In the genomic region with DNA sequence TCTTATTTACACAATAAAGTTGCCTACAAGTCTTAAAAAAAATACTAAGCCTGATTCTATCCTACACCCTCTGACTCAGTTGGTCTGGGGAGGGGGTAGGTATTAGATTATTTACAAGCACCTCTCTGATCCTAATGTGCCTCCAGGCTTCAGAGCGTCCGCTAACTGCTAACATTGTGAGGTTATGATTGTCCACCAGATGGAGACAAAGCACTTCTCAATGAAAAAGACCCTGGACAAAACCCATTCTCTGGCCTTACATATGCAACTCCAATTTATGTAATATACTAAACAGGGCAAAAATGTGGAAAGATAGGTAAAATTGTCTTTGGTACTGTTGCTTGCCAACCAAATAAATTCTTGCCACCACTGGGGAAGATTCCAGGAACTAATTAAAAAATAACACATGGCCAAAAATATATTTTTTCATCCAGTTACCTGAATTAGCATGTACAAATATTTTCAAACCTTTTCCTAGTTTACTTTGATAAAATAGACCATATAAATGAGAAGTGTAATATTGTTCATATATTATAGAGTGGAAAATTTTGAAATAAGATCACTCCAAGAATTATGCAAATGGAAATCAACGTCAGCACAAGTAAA, we compare ENCODE assay signal across 8 cellular contexts.
DNase-seq lines count a peak whose midpoint lies in the region; ATAC-seq and TF ChIP-seq lines count a peak whose summit lies in the region.

No MANE protein-coding gene starts in this region.

- H3K27me3 ChIP-seq in BE2C, result no peaks in the 10 kb centered on the region; the same call in 1 of the 2 replicates

- no peaks in the 10 kb centered on the region for H3K4me1 Mint-ChIP-seq in neural crest cell

- in situ Hi-C loops in GM13976 (cut with MboI; ENCODE audit: low sequenced_read_pairs, unreplicated experiment), result loop anchor here (10.0 to 25.0 kb wide), 2 partner anchors 801 to 1069 kb away; partner anchors contain the start of genes HTR7 and RPP30

- H3K4me3 ChIP-seq in BE2C (ENCODE audit: low read depth, low read length) (no peak overlapping the region), fibroblast of the aortic adventitia (ENCODE audit: low read depth, low read length) (no peak overlapping the region)

- ATAC-seq in HG03108 (IDR thresholded peaks at IDR 0.05; ENCODE audit: unreplicated experiment), result peak; percentile 47
- no peak for ATAC-seq in HG03045 (IDR thresholded peaks at IDR 0.05; ENCODE audit: unreplicated experiment)

- H3K4me3 Mint-ChIP-seq in neural crest cell, result no peak overlapping the region

- no peaks in the 10 kb centered on the region for H3K27me3 Mint-ChIP-seq in neural crest cell (ENCODE audit: low read depth)

- no peaks in the 10 kb centered on the region for H3K4me1 ChIP-seq in BE2C

- H3K36me3 Mint-ChIP-seq in neural crest cell (ENCODE audit: low read depth), result no peaks in the 10 kb centered on the region

- H3K9me3 ChIP-seq in BE2C, result no peaks in the 10 kb centered on the region

- no peaks in the 10 kb centered on the region for H3K9me3 Mint-ChIP-seq in neural crest cell

- H3K27ac Mint-ChIP-seq in neural crest cell (ENCODE audit: unreplicated experiment), result no peak overlapping the region

- peak; percentile 44 for DNase-seq in BE2C
- DNase-seq in GM13976 (ENCODE audit: low spot score), result peak; percentile 55
- DNase-seq in NCI-H446 (lab: John Stamatoyannopoulos, UW), result peak; percentile 41 to 74
- DNase-seq in activated CD4-positive, alpha-beta T cell treated with anti-CD3 and anti-CD28 coated beads for 4 hours, result peak; percentile 29 to 41
- peak; percentile 86 for DNase-seq in fibroblast of the aortic adventitia (ENCODE audit: low read depth)
- DNase-seq in neural crest cell (ENCODE audit: low read depth, low spot score), result peak; percentile 43

- peak; percentile 80 for TF ChIP-seq CTCF in BE2C (IDR thresholded peaks at IDR 0.05; ENCODE audit: low read depth, low read length)
- peak; percentile 58 for TF ChIP-seq CTCF in GM13976 (IDR thresholded peaks at IDR 0.05; ENCODE audit: borderline replicate concordance, control extremely low read depth, extremely low read depth, insufficient read depth, missing control alignments)
- TF ChIP-seq CTCF in fibroblast of the aortic adventitia (IDR thresholded peaks at IDR 0.05; ENCODE audit: insufficient read depth, low read length), result peak; percentile 81
- peak; percentile 91 for TF ChIP-seq CTCF in neural crest cell (conservative IDR thresholded peaks at IDR 0.05)

- no peaks in the 10 kb centered on the region for H3K36me3 ChIP-seq in BE2C

Comparison
In these comparisons a context has a peak if more than half of its experiments do, and no peak if none do; other contexts are left out.
1. DNase-seq: peak in every context shown above with its lines; median percentile 86 in fibroblast of the aortic adventitia; 58 in NCI-H446; 55 in GM13976; 44 in BE2C; 43 in neural crest cell; 35 in activated CD4-positive, alpha-beta T cell treated with anti-CD3 and anti-CD28 coated beads for 4 hours.